ENCODE assay signal across 1 cellular context in the genomic region with DNA sequence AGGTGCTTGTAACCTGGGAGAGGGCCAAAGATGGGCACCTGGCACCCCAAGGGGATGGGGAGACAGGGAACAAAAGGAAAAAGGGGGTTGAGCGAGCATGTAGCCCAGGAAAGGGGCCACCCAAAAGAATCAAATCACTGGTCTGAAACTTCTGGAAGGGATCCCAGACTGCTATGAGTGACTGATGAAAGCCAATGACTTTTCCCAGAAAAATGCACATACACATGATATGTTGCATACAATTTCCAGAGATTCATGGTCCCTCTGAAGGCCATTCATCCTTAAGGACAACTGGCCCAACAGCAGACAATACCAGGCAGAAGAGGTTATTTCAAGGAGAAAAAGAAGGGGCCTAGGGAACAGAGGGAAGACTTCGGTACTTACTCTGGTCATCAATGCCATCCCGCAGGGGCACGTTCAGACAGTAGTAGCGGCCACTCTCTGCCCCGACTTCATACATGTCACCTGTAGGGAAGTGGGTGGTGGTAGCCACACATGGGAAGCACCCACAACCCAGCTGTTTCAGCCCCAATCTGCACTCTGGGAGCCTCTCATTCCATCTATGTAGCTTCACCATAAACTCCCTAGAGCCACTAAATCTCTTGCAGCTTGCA.
A peak's percentile ranks its signal among the peaks of the same experiment; 100 is the strongest.
TF ChIP-seq lines count a peak whose summit lies in the region.

No MANE protein-coding gene starts in this region.

TF ChIP-seq in IMR-90, 13 proteins besides CTCF, POLR2A, EP300 and RAD21:
- no peak for TF ChIP-seq MAZ (IDR thresholded peaks at IDR 0.05; ENCODE audit: borderline replicate concordance, low read depth, low read length)
- TF ChIP-seq CEBPB (IDR thresholded peaks at IDR 0.05; ENCODE audit: low read depth, low read length): peak; percentile 8; the same call in 1 of the 2 replicates
- TF ChIP-seq BHLHE40 (IDR thresholded peaks at IDR 0.05; ENCODE audit: low read depth, low read length): no peak
